In the genomic region with DNA sequence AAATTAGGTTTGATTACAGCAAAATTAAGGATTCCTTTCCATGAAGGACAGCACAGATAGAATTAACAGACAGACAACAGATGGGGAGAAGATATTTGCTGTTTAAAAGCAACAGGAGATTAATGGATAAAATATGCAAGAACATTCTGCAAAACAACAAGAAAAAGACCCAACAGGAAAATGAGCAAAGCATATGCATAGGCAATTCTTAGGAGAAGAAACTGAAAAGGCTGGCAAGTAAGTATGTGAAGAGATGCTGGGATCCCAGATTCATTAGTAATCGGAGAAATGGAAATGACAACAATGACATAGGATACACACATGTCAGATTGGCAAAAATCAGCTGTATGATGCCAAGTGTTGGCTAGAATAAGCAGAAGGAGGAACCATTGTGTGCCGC, we compare ENCODE assay signal across 11 cellular contexts.
"Had no signal": no experiment of that assay in that cellular context is flagged by ENCODE, and none has a peak within 500 bp of the region (broad histone marks: within the 10 kb centered on the region; RNA-seq: fewer than 3 reads in every experiment).

No MANE protein-coding gene starts in this region.

- DNase-seq: GM23248, GOT3, H7, H9, HCEC 1CT, HFFc6 had no signal

- H3K27ac ChIP-seq: GM23248 had no signal

- ATAC-seq: GM23338, HCT116 had no signal

- H3K4me2 ChIP-seq: GM23338 had no signal

- H3K9me3 ChIP-seq: HAP-1 had no signal

- H3K4me1 ChIP-seq: HAP-1 had no signal

- H3K4me3 ChIP-seq: GM23248, GM23338, HAP-1 had no signal

- FAIRE-seq: H1, H54 had no signal
